In genomic region chr12:28776913-28777312, GRCh38 we compare ENCODE assay signal across 26 cellular contexts.
"Had no signal": no experiment of that assay in that cellular context is flagged by ENCODE, and none has a peak within 500 bp of the region (broad histone marks: within the 10 kb centered on the region; RNA-seq: fewer than 3 reads in every experiment).

No MANE protein-coding gene starts in this region.

- H3K36me3 ChIP-seq: brain microvascular endothelial cell, left ventricle myocardium inferior, right atrium auricular region, stomach, thyroid gland, upper lobe of right lung had no signal

- ATAC-seq: activated T-cell treated with anti-CD3 and anti-CD28 coated beads, Interleukin-2, amount 50 U/mL, for 4 hours; activated T-helper 17 cell treated with anti-CD3 and anti-CD28 coated beads, Interleukin-2, amount 50 U/mL, for 72 hours; stimulated activated naive B cell treated with anti-CD40 and anti-IgM and Interleukin-4, amounts not matched to agents 10 μg/mL and 1 μg/mL and 100 μg/mL, for 72 hours; upper lobe of right lung had no signal

- H3K36me3 Mint-ChIP-seq: activated CD4-positive, alpha-beta memory T cell treated with anti-CD3 and anti-CD28 coated beads for 36 hours; stimulated activated naive B cell treated with anti-CD40 and anti-IgM and Interleukin-4, amounts not matched to agents 10 μg/mL and 1 μg/mL and 100 μg/mL, for 72 hours had no signal

- H3K27me3 ChIP-seq: brain microvascular endothelial cell, dorsolateral prefrontal cortex, right atrium auricular region, stomach, thyroid gland, upper lobe of right lung had no signal

- DNase-seq: activated CD4-positive, alpha-beta memory T cell treated with anti-CD3 and anti-CD28 coated beads for 36 hours; activated CD4-positive, alpha-beta T cell treated with anti-CD3 and anti-CD28 coated beads, Interleukin-2, amount 10 ng/mL, durations not matched to agents 24 days and 14 days; activated CD4-positive, CD25-positive, alpha-beta regulatory T cell treated with anti-CD3 and anti-CD28 coated beads, Interleukin-2, amount 50 U/mL, for 72 hours; activated CD8-positive, alpha-beta memory T cell treated with anti-CD3 and anti-CD28 coated beads, Interleukin-2, amount 50 U/mL, for 48 hours; activated gamma-delta T cell treated with Interleukin-2 at 50 U/mL for 16 hours; activated naive CD4-positive, alpha-beta T cell treated with anti-CD3 and anti-CD28 coated beads, Interleukin-2, amount 50 U/mL, for 16 hours; activated T-cell treated with anti-CD3 and anti-CD28 coated beads, Interleukin-2, amount 50 U/mL, for 4 hours; amniotic stem cell; brain microvascular endothelial cell; dorsolateral prefrontal cortex; effector memory CD4-positive, alpha-beta T cell; islet precursor cell; left ventricle myocardium inferior; nephron progenitor cell; occipital lobe; stimulated activated CD4-positive, alpha-beta T cell treated with anti-CD3 and anti-CD28 coated beads, Interleukin-1b, Interleukin-23, amount 100 ng/mL, for 48 hours; stimulated activated CD4-positive, alpha-beta T cell treated with anti-CD3 and anti-CD28 coated beads, Interleukin-4, amount 100 ng/mL, for 4 hours; stimulated activated naive B cell treated with anti-CD40 and anti-IgM and Interleukin-4, amounts not matched to agents 10 μg/mL and 1 μg/mL and 100 μg/mL, for 72 hours; stomach; thyroid gland; upper lobe of right lung had no signal

- H3K27me3 Mint-ChIP-seq: activated CD4-positive, alpha-beta T cell treated with anti-CD3 and anti-CD28 coated beads, Interleukin-2, amount 10 ng/mL, durations not matched to agents 24 days and 14 days; stimulated activated naive B cell treated with anti-CD40 and anti-IgM and Interleukin-4, amounts not matched to agents 10 μg/mL and 1 μg/mL and 100 μg/mL, for 72 hours had no signal

- H3K27ac Mint-ChIP-seq: activated CD4-positive, alpha-beta memory T cell treated with anti-CD3 and anti-CD28 coated beads for 36 hours; activated CD4-positive, alpha-beta T cell treated with anti-CD3 and anti-CD28 coated beads, Interleukin-2, amount 10 ng/mL, durations not matched to agents 24 days and 14 days; activated T-helper 17 cell treated with anti-CD3 and anti-CD28 coated beads, Interleukin-2, amount 50 U/mL, for 72 hours; nephron progenitor cell; stimulated activated naive B cell treated with anti-CD40 and anti-IgM and Interleukin-4, amounts not matched to agents 10 μg/mL and 1 μg/mL and 100 μg/mL, for 72 hours had no signal

- H3K9me3 Mint-ChIP-seq: activated CD4-positive, alpha-beta memory T cell treated with anti-CD3 and anti-CD28 coated beads for 36 hours; activated CD4-positive, alpha-beta T cell treated with anti-CD3 and anti-CD28 coated beads, Interleukin-2, amount 10 ng/mL, durations not matched to agents 24 days and 14 days; activated T-cell treated with anti-CD3 and anti-CD28 coated beads, Interleukin-2, amount 50 U/mL, for 4 hours; activated T-helper 17 cell treated with anti-CD3 and anti-CD28 coated beads, Interleukin-2, amount 50 U/mL, for 72 hours; nephron progenitor cell had no signal

- H3K79me2 ChIP-seq: parathyroid adenoma had no signal

- H3K4me3 Mint-ChIP-seq: activated CD4-positive, alpha-beta memory T cell treated with anti-CD3 and anti-CD28 coated beads for 36 hours; activated CD4-positive, alpha-beta T cell treated with anti-CD3 and anti-CD28 coated beads, Interleukin-2, amount 10 ng/mL, durations not matched to agents 24 days and 14 days; activated T-cell treated with anti-CD3 and anti-CD28 coated beads, Interleukin-2, amount 50 U/mL, for 4 hours; activated T-helper 17 cell treated with anti-CD3 and anti-CD28 coated beads, Interleukin-2, amount 50 U/mL, for 72 hours; nephron progenitor cell; stimulated activated naive B cell treated with anti-CD40 and anti-IgM and Interleukin-4, amounts not matched to agents 10 μg/mL and 1 μg/mL and 100 μg/mL, for 72 hours had no signal

- H3K4me1 Mint-ChIP-seq: activated CD4-positive, alpha-beta T cell treated with anti-CD3 and anti-CD28 coated beads, Interleukin-2, amount 10 ng/mL, durations not matched to agents 24 days and 14 days; activated T-helper 17 cell treated with anti-CD3 and anti-CD28 coated beads, Interleukin-2, amount 50 U/mL, for 72 hours; stimulated activated naive B cell treated with anti-CD40 and anti-IgM and Interleukin-4, amounts not matched to agents 10 μg/mL and 1 μg/mL and 100 μg/mL, for 72 hours had no signal

- H3K4me3 ChIP-seq: coronary artery, dorsolateral prefrontal cortex, left ventricle myocardium inferior, right atrium auricular region, smooth muscle cell, stomach, thyroid gland, upper lobe of right lung had no signal

- H3K4me2 ChIP-seq: smooth muscle cell had no signal

- H2AFZ ChIP-seq: parathyroid adenoma had no signal

- H3K9me3 ChIP-seq: left ventricle myocardium inferior, right atrium auricular region, stomach, thyroid gland, upper lobe of right lung had no signal

- H3K9ac ChIP-seq: parathyroid adenoma had no signal

- H3K4me1 ChIP-seq: parathyroid adenoma, right atrium auricular region, stomach, thyroid gland, upper lobe of right lung had no signal

- H3K27ac ChIP-seq: brain microvascular endothelial cell, coronary artery, dorsolateral prefrontal cortex, left ventricle myocardium inferior, parathyroid adenoma, right atrium auricular region, stomach, thyroid gland, upper lobe of right lung had no signal
